In the genomic region with DNA sequence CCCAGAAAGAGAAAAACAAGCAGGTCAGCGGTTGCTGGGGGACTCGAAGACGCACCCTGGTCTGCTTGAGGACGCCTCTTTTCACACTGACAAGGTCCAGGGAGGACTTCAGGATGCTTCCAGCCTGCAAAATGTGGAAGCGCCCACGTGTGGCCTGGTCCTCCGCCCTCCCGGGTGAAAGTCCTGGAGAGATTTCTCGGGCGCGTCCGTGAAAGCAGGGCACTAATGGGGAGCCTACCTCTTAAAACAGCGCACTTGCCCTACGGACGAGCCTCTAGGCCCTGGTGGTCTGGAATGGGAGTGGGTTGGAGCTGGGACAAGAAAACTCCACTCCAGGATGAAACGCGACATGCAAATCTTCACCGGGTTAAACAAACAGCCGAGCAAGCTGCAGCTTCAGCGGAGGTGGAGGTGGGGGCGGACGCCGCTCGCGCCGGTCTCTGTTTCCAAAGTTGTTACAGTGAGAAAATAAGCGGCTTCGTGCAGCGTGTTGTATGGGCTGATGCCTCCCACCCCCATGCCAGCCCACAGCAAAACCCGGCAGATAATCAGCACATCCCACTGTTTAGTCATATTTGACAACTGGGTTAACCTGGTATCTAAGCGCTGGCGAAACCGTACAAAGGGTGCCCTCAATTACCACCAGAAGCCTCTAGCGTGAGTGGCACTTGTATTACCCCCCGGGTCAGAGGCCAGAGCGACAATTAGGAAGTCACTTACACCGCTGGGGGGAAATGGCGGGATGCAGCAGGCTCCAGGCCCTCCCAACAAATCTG, we compare ENCODE assay signal across 1 cellular context.
TF ChIP-seq lines count a peak whose summit lies in the region.

No MANE protein-coding gene starts in this region.

TF ChIP-seq in GM12878, 131 proteins besides CTCF, POLR2A, EP300 and RAD21 (continued from another document):
- TF ChIP-seq, protein P1, sequence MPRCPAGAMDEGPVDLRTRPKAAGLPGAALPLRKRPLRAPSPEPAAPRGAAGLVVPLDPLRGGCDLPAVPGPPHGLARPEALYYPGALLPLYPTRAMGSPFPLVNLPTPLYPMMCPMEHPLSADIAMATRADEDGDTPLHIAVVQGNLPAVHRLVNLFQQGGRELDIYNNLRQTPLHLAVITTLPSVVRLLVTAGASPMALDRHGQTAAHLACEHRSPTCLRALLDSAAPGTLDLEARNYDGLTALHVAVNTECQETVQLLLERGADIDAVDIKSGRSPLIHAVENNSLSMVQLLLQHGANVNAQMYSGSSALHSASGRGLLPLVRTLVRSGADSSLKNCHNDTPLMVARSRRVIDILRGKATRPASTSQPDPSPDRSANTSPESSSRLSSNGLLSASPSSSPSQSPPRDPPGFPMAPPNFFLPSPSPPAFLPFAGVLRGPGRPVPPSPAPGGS (IDR thresholded peaks at IDR 0.05; ENCODE audit: borderline replicate concordance, insufficient read depth, low read depth, low read length, poor library complexity, severe bottlenecking): no peak
- no peak for TF ChIP-seq ZZZ3 (IDR thresholded peaks at IDR 0.05; ENCODE audit: control insufficient read depth, insufficient read length, low read depth)
- TF ChIP-seq EZH2 (IDR thresholded peaks at IDR 0.05; ENCODE audit: borderline replicate concordance, control insufficient read depth, low read depth, low read length): peak; percentile 89; the same call in 1 of the 2 replicates
